Comparison of ENCODE assay signal across 8 cellular contexts in genomic region chr7:19747740-19748339, GRCh38. TPM values are rescaled to one million over a fixed set of nuclear protein-coding genes. Genes with fewer than 3 reads are reported as not detected.
DNase-seq lines count a peak whose midpoint lies in the region; ATAC-seq and TF ChIP-seq lines count a peak whose summit lies in the region.

No MANE protein-coding gene starts in this region.

- H3K36me3 ChIP-seq in WERI-Rb-1 = no peaks in the 10 kb centered on the region
- H3K36me3 ChIP-seq in kidney epithelial cell (ENCODE audit: control insufficient read depth, insufficient read depth, low read length) = no peaks in the 10 kb centered on the region

- no peaks in the 10 kb centered on the region for H3K27me3 ChIP-seq in WERI-Rb-1 (ENCODE audit: insufficient read depth, low read depth, severe bottlenecking)
- H3K27me3 ChIP-seq in kidney epithelial cell (ENCODE audit: control insufficient read depth, insufficient read depth, low read length) = no peaks in the 10 kb centered on the region

- no peaks in the 10 kb centered on the region for H3K9me3 ChIP-seq in WERI-Rb-1 (ENCODE audit: severe bottlenecking)

- H3K4me1 Mint-ChIP-seq in activated naive CD4-positive, alpha-beta T cell treated with anti-CD3 and anti-CD28 coated beads, Interleukin-2, amount 10 ng/mL, durations not matched to agents 7 days and 5 days = no peaks in the 10 kb centered on the region

- H3K4me3 Mint-ChIP-seq in activated naive CD4-positive, alpha-beta T cell treated with anti-CD3 and anti-CD28 coated beads, Interleukin-2, amount 10 ng/mL, durations not matched to agents 7 days and 5 days = no peak overlapping the region

- no peaks in the 10 kb centered on the region for H3K9me3 Mint-ChIP-seq in activated naive CD4-positive, alpha-beta T cell treated with anti-CD3 and anti-CD28 coated beads, Interleukin-2, amount 10 ng/mL, durations not matched to agents 7 days and 5 days

- H3K36me3 Mint-ChIP-seq in activated naive CD4-positive, alpha-beta T cell treated with anti-CD3 and anti-CD28 coated beads, Interleukin-2, amount 10 ng/mL, durations not matched to agents 7 days and 5 days = no peaks in the 10 kb centered on the region

- peak; percentile 77 for TF ChIP-seq CTCF in AG10803 (conservative IDR thresholded peaks at IDR 0.05; ENCODE audit: low read length)
- TF ChIP-seq CTCF in WERI-Rb-1 (IDR thresholded peaks at IDR 0.05; ENCODE audit: low read depth, low read length) = peak; percentile 45
- TF ChIP-seq CTCF in kidney epithelial cell (IDR thresholded peaks at IDR 0.05; ENCODE audit: insufficient read depth, low read length, poor library complexity, severe bottlenecking) = peak; percentile 55

- DNase-seq in AG10803 (ENCODE audit: low read depth) (peak; percentile 52), NCI-H2029 (lab: John Stamatoyannopoulos, UW) (peak; percentile 32), WERI-Rb-1 (no peak), kidney epithelial cell (ENCODE audit: low read depth) (peak; percentile 28)
- DNase-seq in activated naive CD4-positive, alpha-beta T cell treated with anti-CD3 and anti-CD28 coated beads, Interleukin-2, amount 10 ng/mL, durations not matched to agents 7 days and 5 days = no peak

- H3K27me3 Mint-ChIP-seq in activated naive CD4-positive, alpha-beta T cell treated with anti-CD3 and anti-CD28 coated beads, Interleukin-2, amount 10 ng/mL, durations not matched to agents 7 days and 5 days = no peaks in the 10 kb centered on the region

- no peak overlapping the region for H3K27ac ChIP-seq in WERI-Rb-1

- H3K27ac Mint-ChIP-seq in activated naive CD4-positive, alpha-beta T cell treated with anti-CD3 and anti-CD28 coated beads, Interleukin-2, amount 10 ng/mL, durations not matched to agents 7 days and 5 days = no peak overlapping the region

- CTCF ChIA-PET in activated naive CD4-positive, alpha-beta T cell treated with anti-CD3 and anti-CD28 coated beads, Interleukin-2, amount 10 ng/mL, durations not matched to agents 7 days and 5 days (lab: Charles Lee) = interaction anchor here (0.7 to 1.8 kb wide), 8 partner anchors 27 to 1021 kb away, joined by 3 to 10 read pairs (median 3); partner anchors contain the start of gene POLR1F

- H3K4me3 ChIP-seq in AG10803 (ENCODE audit: low read length) (no peak overlapping the region), WERI-Rb-1 (ENCODE audit: low read depth, low read length) (no peak overlapping the region), kidney epithelial cell (ENCODE audit: low read depth, low read length) (no peak overlapping the region)

- peak; percentile 65 for ATAC-seq in GM19351 (IDR thresholded peaks at IDR 0.05; ENCODE audit: unreplicated experiment)
- ATAC-seq in esophagus mucosa = no peak
- no peak for ATAC-seq in GM19328 (IDR thresholded peaks at IDR 0.05; ENCODE audit: unreplicated experiment)

RNA-seq across cellular contexts. Expression of gene TMEM196, which starts 25.6 kb away (rescaled TPM):
- total RNA-seq in kidney epithelial cell = not detected in 2 replicates
- total RNA-seq in esophagus mucosa = not detected

RNA-seq across cellular contexts. Expression of gene POLR1F, which starts 39.0 kb away (rescaled TPM):
- total RNA-seq in kidney epithelial cell (22.5 and 24.6 TPM in 2 replicates), esophagus mucosa (9.3 TPM)

Comparison
In these comparisons a context has a peak if more than half of its experiments do, and no peak if none do; other contexts are left out.
1. DNase-seq: peak in AG10803 (single experiment), NCI-H2029 (single experiment) and kidney epithelial cell (single experiment); none in WERI-Rb-1 (single experiment) and activated naive CD4-positive, alpha-beta T cell treated with anti-CD3 and anti-CD28 coated beads, Interleukin-2, amount 10 ng/mL, durations not matched to agents 7 days and 5 days (single experiment).
2. Peak in every context shown above with its lines, with median percentiles within 50 percentile points of each other: CTCF ChIP-seq.